8 cellular contexts compared by ENCODE assay signal in genomic region chr11:44596541-44597276, GRCh38. TPM values are rescaled to one million over a fixed set of nuclear protein-coding genes. Genes with fewer than 3 reads are reported as not detected.
DNase-seq lines count a peak whose midpoint lies in the region; ATAC-seq lines count a peak whose summit lies in the region.

No MANE protein-coding gene starts in this region.

- H3K4me3 ChIP-seq in adipocyte (ENCODE audit: low read length) = peak overlapping the region; percentile 21
- H3K4me3 ChIP-seq in neuronal stem cell (ENCODE audit: low read length in 2 of 2) = no peak overlapping the region

- H3K4me1 ChIP-seq in adipocyte (ENCODE audit: control insufficient read depth, insufficient read depth, low read length) = peaks cover 45% of the 10 kb centered on the region
- H3K4me1 ChIP-seq in neuronal stem cell (ENCODE audit: control insufficient read depth in 2 of 2, insufficient read depth in 1 of 2, low read depth in 1 of 2, low read length in 2 of 2) = peaks cover 4 to 37% of the 10 kb centered on the region in 2 donors

- peak overlapping the region; percentile 10 for H3K23ac ChIP-seq in neuronal stem cell (ENCODE audit: low read depth, low read length, poor library complexity)

- peak overlapping the region; percentile 56 for H2BK5ac ChIP-seq in neuronal stem cell (ENCODE audit: low read length)

- no peak overlapping the region for H3K4me2 ChIP-seq in neuronal stem cell (ENCODE audit: insufficient read depth, low read length, poor library complexity, severe bottlenecking)

- no peaks in the 10 kb centered on the region for H3K79me1 ChIP-seq in neuronal stem cell (ENCODE audit: low read depth, low read length)

- no peak overlapping the region for H2BK15ac ChIP-seq in neuronal stem cell (ENCODE audit: low read length)

- ATAC-seq in GM21528 (IDR thresholded peaks at IDR 0.05; ENCODE audit: low FRiP score, unreplicated experiment) = peak; percentile 36
- no peak for ATAC-seq in GM19328 (IDR thresholded peaks at IDR 0.05; ENCODE audit: unreplicated experiment)

- no peak overlapping the region for H3K4ac ChIP-seq in neuronal stem cell (ENCODE audit: low read length)

- peak overlapping the region; percentile 40 for H3K9ac ChIP-seq in adipocyte (ENCODE audit: low read length)
- H3K9ac ChIP-seq in neuronal stem cell (ENCODE audit: low read depth, low read length, poor library complexity) = no peak overlapping the region

- no peak overlapping the region for H3K14ac ChIP-seq in neuronal stem cell (ENCODE audit: low read length)

- no peak overlapping the region for H3K27ac ChIP-seq in neuronal stem cell (replicated peaks; ENCODE audit: low read length)

- no peak overlapping the region for H2BK12ac ChIP-seq in neuronal stem cell (ENCODE audit: low read length)

- H3K27me3 ChIP-seq in adipocyte (replicated peaks; ENCODE audit: control insufficient read depth, insufficient read depth, low read length) (no peaks in the 10 kb centered on the region), neuronal stem cell (ENCODE audit: control insufficient read depth in 3 of 3, insufficient read depth in 3 of 3, low read depth in 1 of 3, low read length in 3 of 3) (no peaks in the 10 kb centered on the region)

- H3K9me3 ChIP-seq in adipocyte (ENCODE audit: control insufficient read depth, low read length) = no peaks in the 10 kb centered on the region
- H3K9me3 ChIP-seq in neuronal stem cell (replicated peaks in 1 of 2; ENCODE audit: control insufficient read depth in 2 of 2, insufficient read depth in 1 of 2, low read depth in 1 of 2, low read length in 2 of 2) = no peaks in the 10 kb centered on the region

- no peak overlapping the region for H2BK120ac ChIP-seq in neuronal stem cell (ENCODE audit: low read depth, low read length)

- H3K36me3 ChIP-seq in adipocyte (ENCODE audit: control insufficient read depth, insufficient read depth, low read length, severe bottlenecking) (no peaks in the 10 kb centered on the region), neuronal stem cell (replicated peaks in 1 of 2; ENCODE audit: control insufficient read depth in 2 of 2, insufficient read depth in 2 of 2, low read length in 2 of 2) (peaks cover 0 to 4% of the 10 kb centered on the region in 2 donors)

- no peak overlapping the region for H2AFZ ChIP-seq in neuronal stem cell (ENCODE audit: low read length)

- peak overlapping the region; percentile 59 for H3K18ac ChIP-seq in neuronal stem cell (ENCODE audit: low read length)

- no CpG with 5 or more reads among the region's 12 CpGs for WGBS in neuronal stem cell (ENCODE audit: extremely low coverage in 2 of 2, insufficient read length in 2 of 2, insufficient replicate concordance in 1 of 2), 2 donors

- H4K91ac ChIP-seq in neuronal stem cell (ENCODE audit: low read depth, low read length, poor library complexity) = no peak overlapping the region

- peak overlapping the region; percentile 74 for H4K8ac ChIP-seq in neuronal stem cell (ENCODE audit: low read depth, low read length)

- peak overlapping the region; percentile 85 for H2AK5ac ChIP-seq in neuronal stem cell (ENCODE audit: low read depth, low read length)

- peak; percentile 76 for DNase-seq in A172 (ENCODE audit: low spot score)
- peak; percentile 57 for DNase-seq in RPMI7951 (ENCODE audit: low read depth)
- no peak for DNase-seq in adipocyte (ENCODE audit: low read depth)
- DNase-seq in neuronal stem cell (ENCODE audit: low spot score) = no peak
- DNase-seq in NCI-H2107 (lab: John Stamatoyannopoulos, UW) = no peak
- no peak for DNase-seq in cerebellar nuclear complex (lab: John Stamatoyannopoulos, UW)

RNA-seq across cellular contexts. Expression of gene CD82, which starts 31.2 kb away (rescaled TPM):
- total RNA-seq in A172 (2014; rRNA removed; shearing (Covaris generic)) = 26.8 and 40.3 TPM in 2 replicates
- total RNA-seq in RPMI7951 (2014; rRNA removed; shearing (Covaris generic)) = 83.6 and 92.1 TPM in 2 replicates
- 51.9 TPM for polyA plus RNA-seq in neuronal stem cell (2013, experiment 1 of 2)
- 51.1 TPM for polyA plus RNA-seq in neuronal stem cell (2013, experiment 2 of 2)

Comparison
In these comparisons a context has a peak if more than half of its experiments do, and no peak if none do; other contexts are left out.
1. DNase-seq: peak in A172 (single experiment) and RPMI7951 (single experiment); none in adipocyte (single experiment), neuronal stem cell (single experiment), NCI-H2107 (single experiment) and cerebellar nuclear complex (0 of 2).